Comparison of ENCODE assay signal across 9 cellular contexts in genomic region chr9:97950873-97951272, GRCh38. TPM values are rescaled to one million over a fixed set of nuclear protein-coding genes. Genes with fewer than 3 reads are reported as not detected.
DNase-seq lines count a peak whose midpoint lies in the region; ATAC-seq lines count a peak whose summit lies in the region.
"Not testable (repeated sequence)": the region's sequence is repeated elsewhere in the genome, so short reads cannot be mapped to it uniquely, and the experiment has no call there.
"Had no signal": no experiment of that assay in that cellular context is flagged by ENCODE, and none has a peak within 500 bp of the region (broad histone marks: within the 10 kb centered on the region; RNA-seq: fewer than 3 reads in every experiment).

No MANE protein-coding gene starts in this region.

- not testable (repeated sequence) for H3K9me3 Mint-ChIP-seq in CD4-positive, CD25-positive, alpha-beta regulatory T cell; activated CD4-positive, alpha-beta memory T cell treated with anti-CD3 and anti-CD28 coated beads for 36 hours; activated naive CD8-positive, alpha-beta T cell treated with anti-CD3 and anti-CD28 coated beads, Interleukin-2, amount 10 ng/mL, durations not matched to agents 7 days and 5 days; memory B cell

- not testable (repeated sequence) for H3K27ac Mint-ChIP-seq in CD4-positive, CD25-positive, alpha-beta regulatory T cell; activated CD4-positive, alpha-beta memory T cell treated with anti-CD3 and anti-CD28 coated beads for 36 hours; activated naive CD8-positive, alpha-beta T cell treated with anti-CD3 and anti-CD28 coated beads, Interleukin-2, amount 10 ng/mL, durations not matched to agents 7 days and 5 days; memory B cell

- not testable (repeated sequence) for H3K36me3 ChIP-seq in CD4-positive, CD25-positive, alpha-beta regulatory T cell (ENCODE audit: control insufficient read depth, insufficient read depth, low read length); Karpas-422 (ENCODE audit: insufficient read depth, low read length)

- H3K4me1 ChIP-seq in CD4-positive, CD25-positive, alpha-beta regulatory T cell (ENCODE audit: control insufficient read depth, insufficient read depth, low read length, poor library complexity, severe bottlenecking); Karpas-422 (ENCODE audit: low read length): not testable (repeated sequence)

- H4K20me1 ChIP-seq in Karpas-422 (ENCODE audit: insufficient read depth, low read depth, low read length): not testable (repeated sequence)

- not testable (repeated sequence) for H3K9me2 ChIP-seq in Karpas-422 (replicated peaks; ENCODE audit: insufficient read depth, low read length)

- H3K4me2 ChIP-seq in Karpas-422 (ENCODE audit: low read depth, low read length, poor library complexity, severe bottlenecking): not testable (repeated sequence)

- ATAC-seq in CD4-positive, CD25-positive, alpha-beta regulatory T cell (ENCODE audit: low read depth in 2 of 2): peak in 1 of 2 donors; percentile 67
- ATAC-seq in activated naive CD8-positive, alpha-beta T cell treated with anti-CD3 and anti-CD28 coated beads, Interleukin-2, amount 10 ng/mL, durations not matched to agents 7 days and 5 days (ENCODE audit: low read depth): peak; percentile 57
- peak; percentile 66 for ATAC-seq in memory B cell (ENCODE audit: low read depth)

- H3K9ac ChIP-seq in Karpas-422 (ENCODE audit: low read length): not testable (repeated sequence)

- peak; percentile 6 to 74 (median 33) for DNase-seq in CD4-positive, CD25-positive, alpha-beta regulatory T cell
- DNase-seq in ELF-1 (ENCODE audit: low read depth, low spot score) (peak; percentile 13), Karpas-422 (peak; percentile 76), NCI-H69 (lab: John Stamatoyannopoulos, UW) (peak; percentile 86), SHP77 treated with DMSO at 0.1 percent for 48 hours (lab: John Stamatoyannopoulos, UW) (peak; percentile 65)
- DNase-seq in activated CD4-positive, alpha-beta memory T cell treated with anti-CD3 and anti-CD28 coated beads for 36 hours: peak; percentile 38
- not testable (repeated sequence) for DNase-seq in activated naive CD8-positive, alpha-beta T cell treated with anti-CD3 and anti-CD28 coated beads, Interleukin-2, amount 10 ng/mL, durations not matched to agents 7 days and 5 days; memory B cell (ENCODE audit: low spot score in 2 of 2)

- H3K4me3 Mint-ChIP-seq in CD4-positive, CD25-positive, alpha-beta regulatory T cell; activated CD4-positive, alpha-beta memory T cell treated with anti-CD3 and anti-CD28 coated beads for 36 hours; activated naive CD8-positive, alpha-beta T cell treated with anti-CD3 and anti-CD28 coated beads, Interleukin-2, amount 10 ng/mL, durations not matched to agents 7 days and 5 days; memory B cell: not testable (repeated sequence)

- H3K4me1 Mint-ChIP-seq in CD4-positive, CD25-positive, alpha-beta regulatory T cell: peaks cover 0 to 14% (median 2%) of the 10 kb centered on the region in 4 donors
- H3K4me1 Mint-ChIP-seq in activated CD4-positive, alpha-beta memory T cell treated with anti-CD3 and anti-CD28 coated beads for 36 hours (ENCODE audit: low read depth); activated naive CD8-positive, alpha-beta T cell treated with anti-CD3 and anti-CD28 coated beads, Interleukin-2, amount 10 ng/mL, durations not matched to agents 7 days and 5 days; memory B cell: not testable (repeated sequence)

- CTCF ChIA-PET in activated CD4-positive, alpha-beta memory T cell treated with anti-CD3 and anti-CD28 coated beads for 36 hours (lab: Charles Lee): not testable (repeated sequence)

- peak overlapping the region; percentile 75; the same call in 1 of the 2 replicates for H2AFZ ChIP-seq in Karpas-422 (ENCODE audit: low read length)

- POLR2A ChIA-PET in activated CD4-positive, alpha-beta memory T cell treated with anti-CD3 and anti-CD28 coated beads for 36 hours (lab: Charles Lee): interaction anchor here (1.8 kb wide), 1 partner anchor 32 kb away, joined by 4 read pairs; the partner anchor contains the start of gene ANP32B
- POLR2A ChIA-PET in activated naive CD8-positive, alpha-beta T cell treated with anti-CD3 and anti-CD28 coated beads, Interleukin-2, amount 10 ng/mL, durations not matched to agents 7 days and 5 days (lab: Charles Lee): interaction anchor here (0.6 to 0.8 kb wide), 2 partner anchors 11 to 151 kb away, joined by 3 to 4 read pairs; no protein-coding TSS in a partner anchor

- peaks cover 13% of the 10 kb centered on the region for H3K27me3 Mint-ChIP-seq in CD4-positive, CD25-positive, alpha-beta regulatory T cell
- not testable (repeated sequence) for H3K27me3 Mint-ChIP-seq in activated CD4-positive, alpha-beta memory T cell treated with anti-CD3 and anti-CD28 coated beads for 36 hours; memory B cell
- H3K27me3 Mint-ChIP-seq in activated naive CD8-positive, alpha-beta T cell treated with anti-CD3 and anti-CD28 coated beads, Interleukin-2, amount 10 ng/mL, durations not matched to agents 7 days and 5 days: peaks cover 20% of the 10 kb centered on the region

- not testable (repeated sequence) for H3K9me3 ChIP-seq in CD4-positive, CD25-positive, alpha-beta regulatory T cell (ENCODE audit: control insufficient read depth in 2 of 2, low read length in 2 of 2); Karpas-422 (ENCODE audit: low read length)

- H3K36me3 Mint-ChIP-seq in CD4-positive, CD25-positive, alpha-beta regulatory T cell; activated CD4-positive, alpha-beta memory T cell treated with anti-CD3 and anti-CD28 coated beads for 36 hours; activated naive CD8-positive, alpha-beta T cell treated with anti-CD3 and anti-CD28 coated beads, Interleukin-2, amount 10 ng/mL, durations not matched to agents 7 days and 5 days; memory B cell: not testable (repeated sequence)

- H3K27me3 ChIP-seq in CD4-positive, CD25-positive, alpha-beta regulatory T cell (ENCODE audit: control insufficient read depth, insufficient read depth, low read length); Karpas-422 (ENCODE audit: low read length): not testable (repeated sequence)

- H3K27ac ChIP-seq in CD4-positive, CD25-positive, alpha-beta regulatory T cell (ENCODE audit: insufficient read depth, low read length, poor library complexity, severe bottlenecking); Karpas-422 (ENCODE audit: low read length): not testable (repeated sequence)

- intact Hi-C loops in activated CD4-positive, alpha-beta memory T cell treated with anti-CD3 and anti-CD28 coated beads for 36 hours (cut with micrococcal nuclease): not testable (repeated sequence)

- not testable (repeated sequence) for H3K4me3 ChIP-seq in CD4-positive, CD25-positive, alpha-beta regulatory T cell (ENCODE audit: low read depth, low read length); Karpas-422 (ENCODE audit: low read length)

- not testable (repeated sequence) for H3K79me2 ChIP-seq in Karpas-422 (ENCODE audit: low read length)

RNA-seq across cellular contexts. Expression of gene HEMGN, which starts 12.9 kb away (rescaled TPM):
- total RNA-seq in CD4-positive, CD25-positive, alpha-beta regulatory T cell: 3.6 TPM
- 1 to 10 TPM; 1.7 to 7.0 (median 4.7) TPM for polyA plus RNA-seq in CD4-positive, CD25-positive, alpha-beta regulatory T cell
- total RNA-seq in Karpas-422 (2014; rRNA removed; shearing (Covaris generic); ENCODE audit: low replicate concordance): not detected in 2 replicates
- under 1 TPM; 0.69 to 0.99 TPM for total RNA-seq in activated CD4-positive, alpha-beta memory T cell treated with anti-CD3 and anti-CD28 coated beads for 36 hours
- total RNA-seq in activated naive CD8-positive, alpha-beta T cell treated with anti-CD3 and anti-CD28 coated beads, Interleukin-2, amount 10 ng/mL, durations not matched to agents 7 days and 5 days: 1 to 10 TPM in 1 of 2 experiments, under 1 TPM in 1; 0.47 to 1.1 TPM
- total RNA-seq: Right ventricle myocardium superior had no signal

RNA-seq across cellular contexts. Expression of gene TRMO, which starts 28.6 kb away (rescaled TPM):
- 47.1 TPM for total RNA-seq in CD4-positive, CD25-positive, alpha-beta regulatory T cell
- 10 to 100 TPM; 20.7 to 28.9 (median 26.3) TPM for polyA plus RNA-seq in CD4-positive, CD25-positive, alpha-beta regulatory T cell
- total RNA-seq in Karpas-422 (2014; rRNA removed; shearing (Covaris generic); ENCODE audit: low replicate concordance): 15.2 and 16.1 TPM in 2 replicates
- total RNA-seq in activated CD4-positive, alpha-beta memory T cell treated with anti-CD3 and anti-CD28 coated beads for 36 hours: 10 to 100 TPM; 13.3 to 13.4 TPM
- total RNA-seq in activated naive CD8-positive, alpha-beta T cell treated with anti-CD3 and anti-CD28 coated beads, Interleukin-2, amount 10 ng/mL, durations not matched to agents 7 days and 5 days: 10 to 100 TPM; 25.6 to 27.6 TPM

RNA-seq across cellular contexts. Expression of gene ANP32B, which starts 32.3 kb away (rescaled TPM):
- 188 TPM for total RNA-seq in CD4-positive, CD25-positive, alpha-beta regulatory T cell
- polyA plus RNA-seq in CD4-positive, CD25-positive, alpha-beta regulatory T cell: 100 to 1,000 TPM in 1 of 4 donors, 10 to 100 TPM in 3; 83.6 to 101 (median 89.6) TPM
- total RNA-seq in Karpas-422 (2014; rRNA removed; shearing (Covaris generic); ENCODE audit: low replicate concordance): 29.1 and 76.3 TPM in 2 replicates
- total RNA-seq in activated CD4-positive, alpha-beta memory T cell treated with anti-CD3 and anti-CD28 coated beads for 36 hours: 100 to 1,000 TPM; 352 to 358 TPM
- 100 to 1,000 TPM; 295 to 296 TPM for total RNA-seq in activated naive CD8-positive, alpha-beta T cell treated with anti-CD3 and anti-CD28 coated beads, Interleukin-2, amount 10 ng/mL, durations not matched to agents 7 days and 5 days
